ENCODE assay signal across 8 cellular contexts in the genomic region with DNA sequence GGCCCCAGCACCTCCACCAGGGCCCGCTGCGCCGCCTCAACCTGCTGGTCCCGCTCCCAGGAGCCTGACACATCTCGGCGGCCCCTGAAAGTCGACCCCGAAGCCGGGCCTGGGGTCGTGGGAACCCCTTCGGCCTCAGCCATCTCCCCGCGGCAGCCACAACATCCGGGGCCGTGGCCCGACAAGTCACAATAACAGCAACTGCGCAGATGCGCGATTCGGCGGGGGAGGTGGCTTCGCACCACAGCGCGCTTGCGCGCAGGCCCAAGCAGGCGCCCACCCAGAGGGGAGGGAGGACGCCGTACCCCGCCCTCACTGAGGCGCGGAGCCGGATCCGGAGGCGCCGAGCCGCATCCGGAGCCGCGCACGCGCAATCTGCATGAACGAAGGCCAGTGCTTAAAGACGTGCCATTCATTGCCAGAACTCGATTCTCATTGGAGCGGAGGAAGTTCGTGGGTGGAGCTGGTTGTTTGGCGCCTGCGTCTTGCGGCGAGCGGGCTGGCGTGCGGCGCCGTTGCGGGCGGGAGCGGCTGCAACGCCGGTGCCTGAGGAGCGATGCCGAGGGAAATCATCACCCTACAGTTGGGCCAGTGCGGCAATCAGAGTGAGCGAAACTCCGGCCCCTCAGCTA. TPM values are rescaled to one million over a fixed set of nuclear protein-coding genes. Genes with fewer than 3 reads are reported as not detected.
DNase-seq lines count a peak whose midpoint lies in the region; ATAC-seq and TF ChIP-seq lines count a peak whose summit lies in the region.

A gene with protein sequence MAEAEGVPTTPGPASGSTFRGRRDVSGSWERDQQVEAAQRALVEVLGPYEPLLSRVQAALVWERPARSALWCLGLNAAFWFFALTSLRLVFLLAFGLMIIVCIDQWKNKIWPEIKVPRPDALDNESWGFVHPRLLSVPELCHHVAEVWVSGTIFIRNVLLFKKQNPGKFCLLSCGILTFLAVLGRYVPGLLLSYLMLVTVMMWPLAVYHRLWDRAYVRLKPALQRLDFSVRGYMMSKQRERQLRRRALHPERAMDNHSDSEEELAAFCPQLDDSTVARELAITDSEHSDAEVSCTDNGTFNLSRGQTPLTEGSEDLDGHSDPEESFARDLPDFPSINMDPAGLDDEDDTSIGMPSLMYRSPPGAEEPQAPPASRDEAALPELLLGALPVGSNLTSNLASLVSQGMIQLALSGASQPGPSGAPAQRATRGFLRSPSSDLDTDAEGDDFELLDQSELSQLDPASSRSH (minus strand): TSS at position 193 of the 632 bp plus-strand sequence. CDS start 50 bp downstream, at position 143.
A gene (plus strand): TSS at position 502 of the 632 bp plus-strand sequence. CDS start 55 bp downstream, at position 557.

- ATAC-seq in HG03432 (IDR thresholded peaks at IDR 0.05; ENCODE audit: unreplicated experiment), result peak; percentile 86

- TF ChIP-seq POLR2A in GM19099 (IDR thresholded peaks at IDR 0.05; ENCODE audit: extremely low read depth, insufficient read length, low read depth), result peak; percentile 87

- peak; percentile 99 for DNase-seq in Ammon's horn (ENCODE audit: low spot score)
- peak; percentile 94 for DNase-seq in NCI-H510A (lab: John Stamatoyannopoulos, UW)
- peak; percentile 99 for DNase-seq in activated CD4-positive, alpha-beta T cell treated with anti-CD3 and anti-CD28 coated beads for 1 hour
- peak; percentile 99 for DNase-seq in cerebellum (ENCODE audit: low spot score)
- peak; percentile 100 for DNase-seq in islet precursor cell
- peak; percentile 95 to 99 (median 98) for DNase-seq in stimulated activated CD4-positive, alpha-beta T cell treated with anti-CD3 and anti-CD28 coated beads, Interleukin-12 subunit alpha, Interleukin-12 subunit beta, amount 100 ng/mL, for 48 hours (ENCODE audit: low read depth in 2 of 3, low spot score in 1 of 3)

RNA-seq across cellular contexts. Expression of the first gene that starts in this region (rescaled TPM):
- total RNA-seq in cerebellum, result 36.8 TPM

RNA-seq across cellular contexts. Expression of the second gene that starts in this region (rescaled TPM):
- 9.7 TPM for total RNA-seq in cerebellum

Comparison
In these comparisons a context has a peak if more than half of its experiments do, and no peak if none do; other contexts are left out.
1. Peak in every context shown above with its lines: DNase-seq and ATAC-seq.